Comparison of ENCODE assay signal across 13 cellular contexts in the genomic region with DNA sequence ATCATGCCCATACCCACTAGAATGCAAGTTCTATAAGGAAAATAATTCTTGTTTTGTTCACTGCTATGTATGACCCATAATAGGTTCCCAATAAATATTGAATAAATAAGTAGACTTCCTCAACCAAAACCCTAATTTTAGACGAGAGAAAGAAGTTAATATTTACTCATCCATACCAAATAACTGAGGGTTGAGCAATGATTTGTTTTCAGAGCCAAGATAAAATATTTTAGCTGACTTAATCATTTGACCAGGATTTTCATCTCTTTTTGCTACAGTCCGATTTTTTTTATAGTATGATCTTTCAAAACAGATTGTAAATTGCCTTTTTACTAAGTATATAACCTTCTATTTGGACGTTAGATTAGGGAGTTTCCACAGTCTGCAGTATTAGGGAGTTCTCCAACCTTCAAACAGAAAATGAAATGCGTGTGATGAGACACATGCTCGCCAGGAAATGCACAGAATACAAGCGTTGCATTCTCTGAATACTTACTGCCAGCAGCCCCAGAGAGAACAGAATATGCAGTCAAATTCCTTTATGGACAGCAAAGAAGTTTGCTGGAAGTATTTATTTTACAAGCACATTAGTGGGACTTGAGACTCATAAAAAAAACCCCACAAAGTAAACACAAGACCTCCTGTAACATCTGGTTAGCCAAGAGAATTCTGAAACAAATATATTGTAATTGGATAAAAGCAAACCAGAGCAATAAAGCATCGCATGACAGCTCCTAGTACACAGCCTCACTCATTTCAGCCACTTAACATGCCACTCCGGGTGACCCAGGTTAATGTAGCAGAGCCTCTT.
DNase-seq lines count a peak whose midpoint lies in the region; ATAC-seq, FAIRE-seq and TF ChIP-seq lines count a peak whose summit lies in the region.
"Had no signal": no experiment of that assay in that cellular context is flagged by ENCODE, and none has a peak within 500 bp of the region (broad histone marks: within the 10 kb centered on the region; RNA-seq: fewer than 3 reads in every experiment).

No MANE protein-coding gene starts in this region.

- no peak overlapping the region for H3K4me3 Mint-ChIP-seq in activated T-cell treated with anti-CD3 and anti-CD28 coated beads, Interleukin-2, amount 50 U/mL, for 72 hours
- H3K4me3 Mint-ChIP-seq: CD4-positive, CD25-positive, alpha-beta regulatory T cell; stimulated activated naive CD8-positive, alpha-beta T cell treated with anti-CD3 and anti-CD28 coated beads, Interleukin-15, Interleukin-2, amounts not matched to agents 100 ng/mL and 50 ng/mL, for 24 hours had no signal

- no peaks in the 10 kb centered on the region for H3K36me3 Mint-ChIP-seq in activated T-cell treated with anti-CD3 and anti-CD28 coated beads, Interleukin-2, amount 50 U/mL, for 72 hours (ENCODE audit: insufficient read depth in 2 of 2)
- H3K36me3 Mint-ChIP-seq: CD4-positive, CD25-positive, alpha-beta regulatory T cell had no signal

- no peaks in the 10 kb centered on the region for H3K79me2 ChIP-seq in GM12878 (ENCODE audit: control insufficient read depth, insufficient read depth, low read length)
- no peaks in the 10 kb centered on the region for H3K79me2 ChIP-seq in mesendoderm (ENCODE audit: control insufficient read depth, insufficient read depth, low read length)

- RAD21 ChIA-PET in GM12878 (lab: Charles Lee; ENCODE audit: unreplicated experiment) = no interaction called here

- BruUV-seq in GM12878 (replicated peaks; lab: Mats Ljungman, UMichigan) = no TSS peak

- no peak overlapping the region for H3K4me3 ChIP-seq in GM12878
- no peak overlapping the region for H3K4me3 ChIP-seq in mesendoderm (ENCODE audit: low read length)
- no peak overlapping the region for H3K4me3 ChIP-seq in Peyer's patch

- no peak overlapping the region for H4K8ac ChIP-seq in mesendoderm (ENCODE audit: low read depth, low read length)

- no peak overlapping the region for H3K9ac ChIP-seq in GM12878 (ENCODE audit: control insufficient read depth, insufficient read depth, low read length)
- no peak overlapping the region for H3K9ac ChIP-seq in mesendoderm (ENCODE audit: low read length)

- POLR2A ChIA-PET in GM12878 (lab: Charles Lee) = no interaction called here

- TF ChIP-seq CTCF in AG09319 (IDR thresholded peaks at IDR 0.05; ENCODE audit: low read depth, low read length) = no peak
- no peak for TF ChIP-seq CTCF in GM12878 (IDR thresholded peaks at IDR 0.05 in 2 of 3, conservative IDR thresholded peaks at IDR 0.05 in 1 of 3; ENCODE audit: control insufficient read depth in 2 of 3, extremely low read depth in 1 of 3, insufficient read depth in 1 of 3, low read depth in 3 of 3, low read length in 3 of 3)
- TF ChIP-seq CTCF in Peyer's patch (IDR thresholded peaks at IDR 0.05) = no peak

- H4K5ac ChIP-seq in mesendoderm (ENCODE audit: low read length) = no peak overlapping the region

- no peaks in the 10 kb centered on the region for H3K4me1 Mint-ChIP-seq in activated T-cell treated with anti-CD3 and anti-CD28 coated beads, Interleukin-2, amount 50 U/mL, for 72 hours (ENCODE audit: low read depth)

- in situ Hi-C loops in GM12878 (cut with MboI) = no loop called here

- no peak overlapping the region for H2AK5ac ChIP-seq in mesendoderm (ENCODE audit: low read length)

- no peak overlapping the region for H3K27ac Mint-ChIP-seq in activated T-cell treated with anti-CD3 and anti-CD28 coated beads, Interleukin-2, amount 50 U/mL, for 72 hours
- H3K27ac Mint-ChIP-seq: CD4-positive, CD25-positive, alpha-beta regulatory T cell; stimulated activated naive CD8-positive, alpha-beta T cell treated with anti-CD3 and anti-CD28 coated beads, Interleukin-15, Interleukin-2, amounts not matched to agents 100 ng/mL and 50 ng/mL, for 24 hours had no signal

- H3K79me1 ChIP-seq in mesendoderm (ENCODE audit: low read length) = no peaks in the 10 kb centered on the region

- H2BK15ac ChIP-seq in mesendoderm (replicated peaks; ENCODE audit: low read depth) = no peak overlapping the region

- no peak overlapping the region for H3K56ac ChIP-seq in mesendoderm (ENCODE audit: low read length)

- intact Hi-C loops in GM12878 (cut with micrococcal nuclease; ENCODE audit: unreplicated experiment) = no loop called here

- H3K36me3 ChIP-seq in GM12878 (ENCODE audit: control insufficient read depth in 2 of 2, insufficient read depth in 2 of 2, low read length in 1 of 2) = no peaks in the 10 kb centered on the region
- H3K36me3 ChIP-seq in mesendoderm (ENCODE audit: control insufficient read depth, insufficient read depth, low read length) = no peaks in the 10 kb centered on the region
- no peaks in the 10 kb centered on the region for H3K36me3 ChIP-seq in Peyer's patch

- H3K9me3 Mint-ChIP-seq in activated T-cell treated with anti-CD3 and anti-CD28 coated beads, Interleukin-2, amount 50 U/mL, for 72 hours = no peaks in the 10 kb centered on the region
- H3K9me3 Mint-ChIP-seq: CD4-positive, CD25-positive, alpha-beta regulatory T cell; stimulated activated naive CD8-positive, alpha-beta T cell treated with anti-CD3 and anti-CD28 coated beads, Interleukin-15, Interleukin-2, amounts not matched to agents 100 ng/mL and 50 ng/mL, for 24 hours had no signal

- no peak overlapping the region for H3K4ac ChIP-seq in mesendoderm (ENCODE audit: low read depth, low read length)

- H3K27me3 ChIP-seq in GM12878 (replicated peaks in 1 of 2; ENCODE audit: control insufficient read depth in 2 of 2, insufficient read depth in 2 of 2, low read length in 1 of 2) = no peaks in the 10 kb centered on the region
- no peaks in the 10 kb centered on the region for H3K27me3 ChIP-seq in mesendoderm (ENCODE audit: insufficient read depth, low read length, poor library complexity)
- H3K27me3 ChIP-seq in Peyer's patch = no peaks in the 10 kb centered on the region

- H3K23ac ChIP-seq in mesendoderm (ENCODE audit: low read length) = no peak overlapping the region

- no peak overlapping the region; the same call in 1 of the 2 replicates for H2AFZ ChIP-seq in GM12878 (ENCODE audit: control insufficient read depth, low read depth, low read length)

- H3K4me1 ChIP-seq in GM12878 (ENCODE audit: control insufficient read depth, insufficient read depth, low read length) (no peaks in the 10 kb centered on the region), mesendoderm (ENCODE audit: control insufficient read depth, low read depth, low read length) (no peaks in the 10 kb centered on the region), Peyer's patch (no peaks in the 10 kb centered on the region)

- TF ChIP-seq RAD21 in GM12878 (IDR thresholded peaks at IDR 0.05; ENCODE audit: insufficient read depth, low read depth, low read length) = no peak

- H4K20me1 ChIP-seq in GM12878 (ENCODE audit: control insufficient read depth, insufficient read depth) = no peaks in the 10 kb centered on the region

- no peak for FAIRE-seq in GM12878 (lab: Jason Lieb, UNC)

- no peak for TF ChIP-seq EP300 in GM12878 (IDR thresholded peaks at IDR 0.05; ENCODE audit: borderline replicate concordance in 1 of 2, control insufficient read depth in 1 of 2, low read depth in 2 of 2, low read length in 2 of 2)

- DNase-seq in AG09319 (ENCODE audit: extremely low read depth, low read depth) = peak; percentile 46
- DNase-seq in HS-5 (ENCODE audit: low read depth) = peak; percentile 22
- no peak for DNase-seq in GM12878 (ENCODE audit: low read depth, low spot score)
- peak; percentile 59 for DNase-seq in mesendoderm
- DNase-seq in Peyer's patch = no peak
- no peak for DNase-seq in effector CD4-positive, alpha-beta T cell
- no peak for DNase-seq in activated T-cell treated with anti-CD3 and anti-CD28 coated beads, Interleukin-2, amount 50 U/mL, for 72 hours
- DNase-seq: activated CD8-positive, alpha-beta memory T cell treated with anti-CD3 and anti-CD28 coated beads, Interleukin-2, amount 50 U/mL, for 48 hours; CD4-positive, CD25-positive, alpha-beta regulatory T cell; NCI-H2227 treated with DMSO at 0.1 percent for 48 hours had no signal

- H3K18ac ChIP-seq in mesendoderm (ENCODE audit: low read length) = no peak overlapping the region

- H3K27ac ChIP-seq in GM12878 (ENCODE audit: control insufficient read depth, insufficient read depth) = no peak overlapping the region
- no peak overlapping the region for H3K27ac ChIP-seq in mesendoderm (ENCODE audit: low read depth, low read length)
- H3K27ac ChIP-seq in Peyer's patch = no peak overlapping the region

- H2BK120ac ChIP-seq in mesendoderm (ENCODE audit: low read depth, low read length) = no peak overlapping the region

- H3K4me2 ChIP-seq in GM12878 (ENCODE audit: control insufficient read depth, insufficient read depth) = no peak overlapping the region
- no peak overlapping the region for H3K4me2 ChIP-seq in mesendoderm (ENCODE audit: low read length)

- ATAC-seq in GM12878 (peak; percentile 80), HG03045 (IDR thresholded peaks at IDR 0.05; ENCODE audit: unreplicated experiment) (no peak)
- ATAC-seq in activated T-cell treated with anti-CD3 and anti-CD28 coated beads, Interleukin-2, amount 50 U/mL, for 72 hours (replicated peaks in 1 of 2) = no peak
- ATAC-seq: HCT116 had no signal

- H3K27me3 Mint-ChIP-seq in activated T-cell treated with anti-CD3 and anti-CD28 coated beads, Interleukin-2, amount 50 U/mL, for 72 hours (ENCODE audit: low read depth) = peaks cover 22% of the 10 kb centered on the region

- 29% methylated on average over 8 of the region's 8 CpGs for WGBS in GM12878 (ENCODE audit: insufficient coverage, insufficient replicate concordance, low lambda C conversion rate, missing lambda C conversion rate)
- WGBS in mesendoderm (ENCODE audit: extremely low coverage, insufficient coverage, low lambda C conversion rate) = no CpG with 5 or more reads among the region's 8 CpGs

- H2BK5ac ChIP-seq in mesendoderm (ENCODE audit: low read length) = no peak overlapping the region

- H3K9me3 ChIP-seq in GM12878 (replicated peaks; ENCODE audit: control insufficient read depth, insufficient read depth, low read length) (no peaks in the 10 kb centered on the region), Peyer's patch (no peaks in the 10 kb centered on the region)

- SMC1A ChIA-PET in GM12878 (lab: Charles Lee; ENCODE audit: uncharacterized antibody, unreplicated experiment) = interaction anchor here (1.2 kb wide), 1 partner anchor 184 kb away, joined by 4 read pairs; no protein-coding TSS in a partner anchor

- TF ChIP-seq POLR2A in GM12878 (IDR thresholded peaks at IDR 0.05; ENCODE audit: low read depth, low read length) = no peak
- no peak for TF ChIP-seq POLR2A in Peyer's patch (IDR thresholded peaks at IDR 0.05)

- CTCF ChIA-PET in GM12878 (lab: Yijun Ruan, JAX) = interaction anchor here (0.9 kb wide), 1 partner anchor 9 kb away, joined by 4 read pairs; no protein-coding TSS in a partner anchor

TF ChIP-seq in GM12878, 131 proteins besides CTCF, POLR2A, EP300 and RAD21 (continues in another document):
- 0 out of 2 replicates have a peak, but pooled peaks have one; percentile 18 for TF ChIP-seq ZNF217 (IDR thresholded peaks at IDR 0.05)
- TF ChIP-seq TCF7 (IDR thresholded peaks at IDR 0.05; ENCODE audit: borderline replicate concordance) = no peak

Comparison
In these comparisons a context has a peak if more than half of its experiments do, and no peak if none do; other contexts are left out.
1. DNase-seq: peak in AG09319 (single experiment), HS-5 (single experiment) and mesendoderm (single experiment); none in GM12878 (single experiment), Peyer's patch (0 of 3), effector CD4-positive, alpha-beta T cell (single experiment) and activated T-cell treated with anti-CD3 and anti-CD28 coated beads, Interleukin-2, amount 50 U/mL, for 72 hours (0 of 2).